In the genomic region with DNA sequence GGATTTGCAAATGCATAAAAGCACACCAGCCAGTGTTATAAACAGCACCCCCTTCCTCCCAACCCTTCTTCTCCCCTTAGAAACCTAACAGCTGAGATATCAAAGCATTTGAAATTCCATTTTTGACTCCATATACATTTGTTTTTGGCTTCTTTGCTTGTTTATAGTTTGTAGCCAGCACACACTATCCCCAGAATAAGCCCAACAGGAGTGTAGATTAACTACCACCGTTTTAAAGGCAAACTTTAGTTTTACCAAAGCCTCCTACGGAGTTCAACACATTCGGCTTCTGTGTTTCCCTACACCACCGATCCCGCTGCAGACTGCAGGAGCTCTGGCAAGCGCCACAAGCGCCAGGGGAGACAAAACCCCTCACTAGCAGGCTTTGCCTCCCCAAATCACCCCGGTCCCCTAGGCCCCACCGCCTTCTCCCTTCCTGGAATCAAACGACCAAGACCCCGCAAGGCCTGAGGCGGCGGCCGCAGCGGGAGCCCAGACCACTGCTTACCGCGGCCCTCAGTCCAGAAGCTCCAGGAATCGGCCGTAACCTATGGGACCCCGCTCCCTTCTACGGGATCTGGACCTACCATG, we compare ENCODE assay signal across 8 cellular contexts. TPM values are rescaled to one million over a fixed set of nuclear protein-coding genes. Genes with fewer than 3 reads are reported as not detected.
DNase-seq lines count a peak whose midpoint lies in the region; ATAC-seq, FAIRE-seq and TF ChIP-seq lines count a peak whose summit lies in the region.

No MANE protein-coding gene starts in this region.

- dilution Hi-C loops in keratinocyte (cut with MboI; ENCODE audit: extremely low pct_ligation_motif_present, low sequenced_read_pairs) = no loop called here

- no peaks in the 10 kb centered on the region for H3K9me1 ChIP-seq in keratinocyte (ENCODE audit: control insufficient read depth, extremely low read depth, insufficient read depth, low read length)

- peak overlapping the region; percentile 86 for H3K27ac ChIP-seq in angular gyrus (ENCODE audit: low read depth, low read length)
- H3K27ac ChIP-seq in keratinocyte (ENCODE audit: control insufficient read depth, insufficient read depth, low read length) = peak overlapping the region; percentile 96

- H3K4me3 ChIP-seq in Loucy (ENCODE audit: low read length, poor library complexity, severe bottlenecking) (peak overlapping the region; percentile 92), keratinocyte (ENCODE audit: control insufficient read depth in 2 of 3, extremely low read depth in 1 of 3, insufficient read depth in 2 of 3, low read depth in 1 of 3, low read length in 3 of 3) (peak overlapping the region; percentile 81 to 97 (median 95))

- H3K4me1 ChIP-seq in Loucy (ENCODE audit: insufficient read depth, low read length, poor library complexity, severe bottlenecking) (peaks cover 32% of the 10 kb centered on the region), keratinocyte (ENCODE audit: control insufficient read depth, extremely low read depth, insufficient read depth, low read length) (peaks cover 4% of the 10 kb centered on the region)

- no peaks in the 10 kb centered on the region for H3K9me3 Mint-ChIP-seq in Calu3 (ENCODE audit: low read depth, unreplicated experiment)
- no peaks in the 10 kb centered on the region for H3K9me3 Mint-ChIP-seq in stimulated activated effector memory CD8-positive, alpha-beta T cell treated with anti-CD3 and anti-CD28 coated beads, Interleukin-12 subunit alpha, Interleukin-12 subunit beta, amount 100 ng/mL, for 72 hours

- H3F3A ChIP-seq in Loucy (ENCODE audit: low read depth) = no peaks in the 10 kb centered on the region

- FAIRE-seq in keratinocyte (lab: Jason Lieb, UNC) = no peak

- H3K4me1 Mint-ChIP-seq in Calu3 (ENCODE audit: low read depth, unreplicated experiment) = peaks cover 24% of the 10 kb centered on the region
- H3K4me1 Mint-ChIP-seq in stimulated activated effector memory CD8-positive, alpha-beta T cell treated with anti-CD3 and anti-CD28 coated beads, Interleukin-12 subunit alpha, Interleukin-12 subunit beta, amount 100 ng/mL, for 72 hours = peaks cover 32% of the 10 kb centered on the region

- TSS peak; percentile 49 for BruUV-seq in Calu3 (replicated peaks; lab: Mats Ljungman, UMichigan)

- H3K27me3 Mint-ChIP-seq in Calu3 (ENCODE audit: unreplicated experiment) = no peaks in the 10 kb centered on the region

- TF ChIP-seq CTCF in Calu3 (IDR thresholded peaks at IDR 0.05; ENCODE audit: unreplicated experiment) (no peak), Loucy (conservative IDR thresholded peaks at IDR 0.05; ENCODE audit: low read length) (no peak), keratinocyte (optimal IDR thresholded peaks at IDR 0.05 in 1 of 3, IDR thresholded peaks at IDR 0.05 in 1 of 3, conservative IDR thresholded peaks at IDR 0.05 in 1 of 3; ENCODE audit: extremely low read depth in 1 of 3, insufficient read depth in 2 of 3, low read length in 3 of 3) (no peak)

- no peak for DNase-seq in Calu3
- no peak for DNase-seq in keratinocyte (ENCODE audit: low read depth, low spot score)
- no peak for DNase-seq in stimulated activated effector memory CD8-positive, alpha-beta T cell treated with anti-CD3 and anti-CD28 coated beads, Interleukin-12 subunit alpha, Interleukin-12 subunit beta, amount 100 ng/mL, for 72 hours (ENCODE audit: low spot score in 2 of 2)

- intact Hi-C loops in Calu3 (cut with micrococcal nuclease; ENCODE audit: unreplicated experiment) = no loop called here

- H3K4me3 Mint-ChIP-seq in Calu3 (ENCODE audit: low read depth, unreplicated experiment) = peak overlapping the region; percentile 84
- peak overlapping the region; percentile 88 for H3K4me3 Mint-ChIP-seq in stimulated activated effector memory CD8-positive, alpha-beta T cell treated with anti-CD3 and anti-CD28 coated beads, Interleukin-12 subunit alpha, Interleukin-12 subunit beta, amount 100 ng/mL, for 72 hours

- H3K79me2 ChIP-seq in Loucy (ENCODE audit: insufficient read depth, low read length) (peaks cover 60% of the 10 kb centered on the region), keratinocyte (ENCODE audit: control insufficient read depth, insufficient read depth, low read length) (peaks cover 53% of the 10 kb centered on the region)

- H3K27ac Mint-ChIP-seq in Calu3 (ENCODE audit: unreplicated experiment) = peak overlapping the region; percentile 97
- H3K27ac Mint-ChIP-seq in stimulated activated effector memory CD8-positive, alpha-beta T cell treated with anti-CD3 and anti-CD28 coated beads, Interleukin-12 subunit alpha, Interleukin-12 subunit beta, amount 100 ng/mL, for 72 hours = peak overlapping the region; percentile 98

- CTCF ChIA-PET in Calu3 (lab: Charles Lee) = interaction anchor here (1.0 to 1.6 kb wide), 5 partner anchors 22 to 173 kb away, joined by 4 to 10 read pairs (median 5); no protein-coding TSS in a partner anchor

- H3K9me2 ChIP-seq in Loucy (replicated peaks; ENCODE audit: low read depth, low read length) = no peaks in the 10 kb centered on the region

- H3K9ac ChIP-seq in Loucy (ENCODE audit: low read depth, low read length, poor library complexity, severe bottlenecking) = peak overlapping the region; percentile 93
- H3K9ac ChIP-seq in keratinocyte (ENCODE audit: control insufficient read depth, extremely low read depth, insufficient read depth, low read length) = peak overlapping the region; percentile 95

- peak; percentile 30 for ATAC-seq in GM21381 (IDR thresholded peaks at IDR 0.05; ENCODE audit: unreplicated experiment)
- ATAC-seq in stimulated activated effector memory CD8-positive, alpha-beta T cell treated with anti-CD3 and anti-CD28 coated beads, Interleukin-12 subunit alpha, Interleukin-12 subunit beta, amount 100 ng/mL, for 72 hours = peak; percentile 48
- no peak for ATAC-seq in HG03196 (IDR thresholded peaks at IDR 0.05; ENCODE audit: unreplicated experiment)
- ATAC-seq in HG03045 (IDR thresholded peaks at IDR 0.05; ENCODE audit: unreplicated experiment) = no peak

- peak overlapping the region; percentile 71 for H3K4me2 ChIP-seq in Loucy (ENCODE audit: low read depth, low read length, poor library complexity, severe bottlenecking)
- peak overlapping the region; percentile 63 for H3K4me2 ChIP-seq in keratinocyte (ENCODE audit: control insufficient read depth, extremely low read depth, insufficient read depth, low read depth, low read length)

- H3K36me3 ChIP-seq in Loucy (ENCODE audit: insufficient read depth, low read length) (no peaks in the 10 kb centered on the region), keratinocyte (ENCODE audit: control insufficient read depth in 2 of 2, extremely low read depth in 1 of 2, insufficient read depth in 2 of 2, low read length in 2 of 2) (no peaks in the 10 kb centered on the region)

- H2AFZ ChIP-seq in Loucy (ENCODE audit: low read length) (peak overlapping the region; percentile 87), keratinocyte (ENCODE audit: control insufficient read depth, low read length) (peak overlapping the region; percentile 70)

- H3K27me3 ChIP-seq in Loucy (ENCODE audit: insufficient read depth, low read length, poor library complexity, severe bottlenecking) = no peaks in the 10 kb centered on the region
- H3K27me3 ChIP-seq in keratinocyte (ENCODE audit: control insufficient read depth, extremely low read depth, insufficient read depth, low read length) = no peaks in the 10 kb centered on the region

- H3K9me3 ChIP-seq in Loucy (ENCODE audit: insufficient read depth, low read depth, low read length) (no peaks in the 10 kb centered on the region), keratinocyte (ENCODE audit: control insufficient read depth, low read depth, low read length) (no peaks in the 10 kb centered on the region)

- H3K36me3 Mint-ChIP-seq in Calu3 (ENCODE audit: insufficient read depth, unreplicated experiment) = peaks cover 43% of the 10 kb centered on the region
- H3K36me3 Mint-ChIP-seq in stimulated activated effector memory CD8-positive, alpha-beta T cell treated with anti-CD3 and anti-CD28 coated beads, Interleukin-12 subunit alpha, Interleukin-12 subunit beta, amount 100 ng/mL, for 72 hours = peaks cover 38% of the 10 kb centered on the region

- peaks cover 33% of the 10 kb centered on the region for H4K20me1 ChIP-seq in Loucy (ENCODE audit: insufficient read depth, low read length, poor library complexity, severe bottlenecking)
- no peaks in the 10 kb centered on the region for H4K20me1 ChIP-seq in keratinocyte (ENCODE audit: control insufficient read depth, extremely low read depth, insufficient read depth, low read length)

RNA-seq across cellular contexts. Expression of a gene that starts 0.4 kb away (rescaled TPM):
- 219 and 223 TPM in 2 replicates for total RNA-seq in Calu3 (2022)
- polyA plus RNA-seq in keratinocyte = 114 to 149 TPM (median 114 TPM) in 3 replicates
- polyA plus RNA-seq in keratinocyte (2011; ENCODE audit: low read depth) = 73.4 TPM
- 58.4 and 107 TPM in 2 replicates for polyA plus RNA-seq in keratinocyte (2011; cell fraction: cytosol; rRNA removed)
- polyA plus RNA-seq in keratinocyte (2011; cell fraction: nucleus; rRNA removed) = 127 and 137 TPM in 2 replicates
- 66.4 and 112 TPM in 2 replicates for polyA plus RNA-seq in keratinocyte (2012; ENCODE audit: low replicate concordance)
- 70.6 to 202 TPM (median 138 TPM) in 3 replicates for polyA minus RNA-seq in keratinocyte
- polyA minus RNA-seq in keratinocyte (2011; cell fraction: cytosol; rRNA and poly(A)+ RNA removed) = 72.9 TPM
- polyA minus RNA-seq in keratinocyte (2011; cell fraction: nucleus; rRNA and poly(A)+ RNA removed) = 73.6 and 151 TPM in 2 replicates

RNA-seq across cellular contexts. Expression of a gene that starts 45.2 kb away (rescaled TPM):
- 79.5 and 82.4 TPM in 2 replicates for total RNA-seq in Calu3 (2022)
- 45.6 to 91.9 TPM (median 55.8 TPM) in 3 replicates for polyA plus RNA-seq in keratinocyte
- 62.4 TPM for polyA plus RNA-seq in keratinocyte (2011; ENCODE audit: low read depth)
- 55.7 and 72.6 TPM in 2 replicates for polyA plus RNA-seq in keratinocyte (2011; cell fraction: cytosol; rRNA removed)
- 53.5 and 72.9 TPM in 2 replicates for polyA plus RNA-seq in keratinocyte (2011; cell fraction: nucleus; rRNA removed)
- polyA plus RNA-seq in keratinocyte (2012; ENCODE audit: low replicate concordance) = 42.4 and 48.7 TPM in 2 replicates
- polyA minus RNA-seq in keratinocyte = 7.9 to 38.9 TPM (median 14.6 TPM) in 3 replicates
- 25.3 TPM for polyA minus RNA-seq in keratinocyte (2011; cell fraction: cytosol; rRNA and poly(A)+ RNA removed)
- 14.5 and 31.0 TPM in 2 replicates for polyA minus RNA-seq in keratinocyte (2011; cell fraction: nucleus; rRNA and poly(A)+ RNA removed)

Comparison
In these comparisons a context has a peak if more than half of its experiments do, and no peak if none do; other contexts are left out.
1. ATAC-seq: peak in GM21381 (single experiment) and stimulated activated effector memory CD8-positive, alpha-beta T cell treated with anti-CD3 and anti-CD28 coated beads, Interleukin-12 subunit alpha, Interleukin-12 subunit beta, amount 100 ng/mL, for 72 hours (single experiment); none in HG03196 (single experiment) and HG03045 (single experiment).